ENCODE assay signal across 13 cellular contexts in genomic region chr11:62269654-62270278, GRCh38. TPM values are rescaled to one million over a fixed set of nuclear protein-coding genes. Genes with fewer than 3 reads are reported as not detected.
DNase-seq lines count a peak whose midpoint lies in the region; ATAC-seq and TF ChIP-seq lines count a peak whose summit lies in the region.
"Had no signal": no experiment of that assay in that cellular context is flagged by ENCODE, and none has a peak within 500 bp of the region (broad histone marks: within the 10 kb centered on the region; RNA-seq: fewer than 3 reads in every experiment).

Gene SCGB2A2, plus strand, starts transcription at chr11:62270158. Its CDS starts 59 bp downstream, at chr11:62270217.

- H3K79me2 ChIP-seq in OCI-LY7 (ENCODE audit: insufficient read depth, low read depth, low read length): no peaks in the 10 kb centered on the region

- TF ChIP-seq CTCF in OCI-LY7 (conservative IDR thresholded peaks at IDR 0.05; ENCODE audit: low read length): peak; percentile 49
- peak; percentile 16 for TF ChIP-seq CTCF in fibroblast of pulmonary artery (IDR thresholded peaks at IDR 0.05; ENCODE audit: low read length, missing control alignments)
- TF ChIP-seq CTCF in type B pancreatic cell (conservative IDR thresholded peaks at IDR 0.05): peak; percentile 34
- no peak for TF ChIP-seq CTCF in coronary artery (IDR thresholded peaks at IDR 0.05)

- H3K9me2 ChIP-seq in OCI-LY7 (ENCODE audit: insufficient read depth, low read length): no peaks in the 10 kb centered on the region

- POLR2A ChIA-PET in OCI-LY7 (lab: Charles Lee): no interaction called here

- H3K9me3 ChIP-seq in OCI-LY7 (ENCODE audit: low read length): no peaks in the 10 kb centered on the region

- no peak within 1 kb of the TSS for H3K4me2 ChIP-seq in OCI-LY7 (ENCODE audit: low read length)

- BruUV-seq in OCI-LY7 (replicated peaks; lab: Mats Ljungman, UMichigan): no TSS peak

- no peaks in the 10 kb centered on the region for H3K4me1 ChIP-seq in OCI-LY7 (ENCODE audit: insufficient read depth, low read length, poor library complexity, severe bottlenecking)

- DNase-seq in left cardiac atrium: peak; percentile 21
- no peak for DNase-seq in cardiac septum (ENCODE audit: low spot score)
- DNase-seq in OCI-LY7 (ENCODE audit: low spot score): no peak
- no peak for DNase-seq in fibroblast of pulmonary artery (ENCODE audit: low read depth)
- DNase-seq in type B pancreatic cell (ENCODE audit: extremely low spot score, unreplicated experiment): no peak
- DNase-seq in coronary artery (ENCODE audit: low spot score): no peak
- no peak for DNase-seq in NCI-H1092 (lab: John Stamatoyannopoulos, UW)
- DNase-seq: activated CD4-positive, alpha-beta memory T cell treated with anti-CD3 and anti-CD28 coated beads, Interleukin-2, amount 10 ng/mL, durations not matched to agents 7 days and 5 days; effector CD4-positive, alpha-beta T cell; natural killer cell; NCI-H510A had no signal

- intact Hi-C loops in left cardiac atrium (cut with DNase I) (no loop called here), cardiac septum (cut with DNase I) (no loop called here), OCI-LY7 (cut with micrococcal nuclease; ENCODE audit: unreplicated experiment) (no loop called here)

- no peak within 1 kb of the TSS for H3K4me3 ChIP-seq in OCI-LY7 (ENCODE audit: low read depth, low read length, poor library complexity, severe bottlenecking)
- no peak within 1 kb of the TSS for H3K4me3 ChIP-seq in fibroblast of pulmonary artery (replicated peaks; ENCODE audit: low read depth, low read length)
- no peak within 1 kb of the TSS for H3K4me3 ChIP-seq in coronary artery

- H3K27ac Mint-ChIP-seq in type B pancreatic cell: no peak within 1 kb of the TSS
- H3K27ac Mint-ChIP-seq: activated CD4-positive, alpha-beta memory T cell treated with anti-CD3 and anti-CD28 coated beads, Interleukin-2, amount 10 ng/mL, durations not matched to agents 7 days and 5 days; activated naive CD8-positive, alpha-beta T cell; natural killer cell had no signal

- ATAC-seq in left cardiac atrium (no peak), GM21723 (IDR thresholded peaks at IDR 0.05; ENCODE audit: unreplicated experiment) (no peak)

- H2AFZ ChIP-seq in OCI-LY7 (ENCODE audit: low read length): no peak within 1 kb of the TSS

- peaks cover 25% of the 10 kb centered on the region for H3K27me3 Mint-ChIP-seq in type B pancreatic cell

- H3K4me3 Mint-ChIP-seq in type B pancreatic cell: no peak within 1 kb of the TSS
- H3K4me3 Mint-ChIP-seq: activated CD4-positive, alpha-beta memory T cell treated with anti-CD3 and anti-CD28 coated beads, Interleukin-2, amount 10 ng/mL, durations not matched to agents 7 days and 5 days; activated naive CD8-positive, alpha-beta T cell; natural killer cell had no signal

- H3K36me3 Mint-ChIP-seq in type B pancreatic cell: no peaks in the 10 kb centered on the region
- H3K36me3 Mint-ChIP-seq: activated naive CD8-positive, alpha-beta T cell; natural killer cell had no signal

- CTCF ChIA-PET in OCI-LY7 (lab: Charles Lee; ENCODE audit: unreplicated experiment): no interaction called here

- H4K20me1 ChIP-seq in OCI-LY7 (ENCODE audit: insufficient read depth, low read length): no peaks in the 10 kb centered on the region

- no peaks in the 10 kb centered on the region for H3K36me3 ChIP-seq in OCI-LY7 (ENCODE audit: insufficient read depth, low read length)

- no peaks in the 10 kb centered on the region for H3K9me3 Mint-ChIP-seq in type B pancreatic cell
- H3K9me3 Mint-ChIP-seq: activated CD4-positive, alpha-beta memory T cell treated with anti-CD3 and anti-CD28 coated beads, Interleukin-2, amount 10 ng/mL, durations not matched to agents 7 days and 5 days; natural killer cell had no signal

- no peaks in the 10 kb centered on the region for H3K4me1 Mint-ChIP-seq in type B pancreatic cell (ENCODE audit: unreplicated experiment)
- H3K4me1 Mint-ChIP-seq: activated CD4-positive, alpha-beta memory T cell treated with anti-CD3 and anti-CD28 coated beads, Interleukin-2, amount 10 ng/mL, durations not matched to agents 7 days and 5 days; natural killer cell had no signal

- H3K27ac ChIP-seq in OCI-LY7 (ENCODE audit: low read depth, low read length, poor library complexity, severe bottlenecking) (no peak within 1 kb of the TSS), coronary artery (no peak within 1 kb of the TSS)

RNA-seq across cellular contexts. Expression of gene SCGB2A2, which starts in this region (rescaled TPM):
- total RNA-seq in left cardiac atrium (not detected), cardiac septum (not detected), OCI-LY7 (2022) (not detected in 2 replicates), type B pancreatic cell (ENCODE audit: low replicate concordance) (not detected in 2 replicates)
- not detected in 2 replicates for total RNA-seq in OCI-LY7 (2014; rRNA removed; shearing (Covaris generic))
- total RNA-seq: activated CD4-positive, alpha-beta memory T cell treated with anti-CD3 and anti-CD28 coated beads, Interleukin-2, amount 10 ng/mL, durations not matched to agents 7 days and 5 days; natural killer cell had no signal

Comparison
In these comparisons a context has a peak if more than half of its experiments do, and no peak if none do; other contexts are left out.
1. Peak in DNase-seq in left cardiac atrium; RNA of the gene not detected or under 1 TPM.